ENCODE assay signal across 27 cellular contexts in genomic region chr14:25759251-25759650, GRCh38.
"Had no signal": no experiment of that assay in that cellular context is flagged by ENCODE, and none has a peak within 500 bp of the region (broad histone marks: within the 10 kb centered on the region; RNA-seq: fewer than 3 reads in every experiment).

No MANE protein-coding gene starts in this region.

- H3K36me3 Mint-ChIP-seq: mesothelial cell of epicardium; naive B cell; natural killer cell; stimulated activated effector memory CD8-positive, alpha-beta T cell treated with anti-CD3 and anti-CD28 coated beads, Interleukin-12 subunit alpha, Interleukin-12 subunit beta, amount 100 ng/mL, for 72 hours had no signal

- H3K36me3 ChIP-seq: left ventricle myocardium inferior, pancreas, prostate gland, sigmoid colon, spleen, suprapubic skin, thoracic aorta, tibial artery, upper lobe of right lung had no signal

- H3K4me1 Mint-ChIP-seq: immature natural killer cell; mesothelial cell of epicardium; naive B cell; natural killer cell; stimulated activated effector memory CD8-positive, alpha-beta T cell treated with anti-CD3 and anti-CD28 coated beads, Interleukin-12 subunit alpha, Interleukin-12 subunit beta, amount 100 ng/mL, for 72 hours had no signal

- H3K27ac ChIP-seq: left ventricle myocardium inferior, pancreas, prostate gland, sigmoid colon, spleen, suprapubic skin, thoracic aorta, tibial artery, upper lobe of right lung had no signal

- H3K27ac Mint-ChIP-seq: immature natural killer cell; mesothelial cell of epicardium; naive B cell; natural killer cell; stimulated activated effector memory CD8-positive, alpha-beta T cell treated with anti-CD3 and anti-CD28 coated beads, Interleukin-12 subunit alpha, Interleukin-12 subunit beta, amount 100 ng/mL, for 72 hours; stimulated activated naive CD8-positive, alpha-beta T cell treated with anti-CD3 and anti-CD28 coated beads, Interleukin-15, Interleukin-2, amounts not matched to agents 100 ng/mL and 50 ng/mL, for 24 hours had no signal

- H3K27me3 ChIP-seq: pancreas, sigmoid colon, spleen, suprapubic skin, tibial artery, upper lobe of right lung had no signal

- H3K4me1 ChIP-seq: left ventricle myocardium inferior, pancreas, prostate gland, sigmoid colon, spleen, suprapubic skin, tibial artery, upper lobe of right lung had no signal

- H3K4me3 Mint-ChIP-seq: immature natural killer cell; mesothelial cell of epicardium; naive B cell; natural killer cell; stimulated activated effector memory CD8-positive, alpha-beta T cell treated with anti-CD3 and anti-CD28 coated beads, Interleukin-12 subunit alpha, Interleukin-12 subunit beta, amount 100 ng/mL, for 72 hours; stimulated activated naive CD8-positive, alpha-beta T cell treated with anti-CD3 and anti-CD28 coated beads, Interleukin-15, Interleukin-2, amounts not matched to agents 100 ng/mL and 50 ng/mL, for 24 hours had no signal

- H3K4me3 ChIP-seq: left ventricle myocardium inferior, lung, pancreas, prostate gland, sigmoid colon, spleen, suprapubic skin, thoracic aorta, tibial artery, upper lobe of right lung had no signal

- H3K9me3 ChIP-seq: left ventricle myocardium inferior, pancreas, prostate gland, spleen, suprapubic skin, thoracic aorta, tibial artery, upper lobe of right lung had no signal

- DNase-seq: hippocampal formation; immature natural killer cell; kidney; left colon; left ventricle myocardium inferior; mesendoderm; naive B cell; natural killer cell; nucleus accumbens; pancreas; posterior cingulate gyrus; retina; sigmoid colon; small intestine; spleen; stimulated activated CD4-positive, alpha-beta T cell treated with anti-CD3 and anti-CD28 coated beads, Interleukin-4, amount 100 ng/mL, for 24 hours; stimulated activated naive CD4-positive, alpha-beta T cell; tibial artery; trophoblast cell; upper lobe of right lung had no signal

- ATAC-seq: left colon; natural killer cell; pancreas; stimulated activated effector memory CD8-positive, alpha-beta T cell treated with anti-CD3 and anti-CD28 coated beads, Interleukin-12 subunit alpha, Interleukin-12 subunit beta, amount 100 ng/mL, for 72 hours; upper lobe of right lung had no signal

- H3K27me3 Mint-ChIP-seq: naive B cell; stimulated activated naive CD8-positive, alpha-beta T cell treated with anti-CD3 and anti-CD28 coated beads, Interleukin-15, Interleukin-2, amounts not matched to agents 100 ng/mL and 50 ng/mL, for 24 hours had no signal
